In the genomic region with DNA sequence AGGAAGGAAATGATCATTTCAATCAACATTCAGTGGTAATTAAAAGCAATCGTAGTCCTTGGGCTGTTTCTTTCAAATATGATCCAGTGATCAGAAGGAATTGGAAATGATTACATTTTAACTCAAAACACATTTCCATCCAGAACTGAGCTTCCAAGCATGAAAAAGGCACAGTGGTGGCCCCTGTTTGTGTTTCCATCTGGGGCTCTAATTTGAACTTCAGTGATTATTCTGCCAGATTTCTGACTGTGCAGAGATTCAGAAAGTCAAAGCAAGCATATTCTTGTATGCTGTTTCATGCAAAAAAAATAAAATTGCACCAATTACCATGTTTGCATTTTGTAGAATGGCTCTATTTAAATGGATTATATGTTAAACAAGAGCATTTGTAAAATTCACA, we compare ENCODE assay signal across 24 cellular contexts.
"Had no signal": no experiment of that assay in that cellular context is flagged by ENCODE, and none has a peak within 500 bp of the region (broad histone marks: within the 10 kb centered on the region; RNA-seq: fewer than 3 reads in every experiment).

No MANE protein-coding gene starts in this region.

- H3K4me3 Mint-ChIP-seq: memory B cell; mesothelial cell of epicardium; naive B cell; natural killer cell treated with Interleukin-12 subunit alpha and Interleukin-12 subunit beta and Interleukin-15 and Interleukin-18, amount 100 ng/mL, for 72 hours; neural progenitor cell; stimulated activated naive B cell treated with anti-CD40 and anti-IgM and Interleukin-4, amounts not matched to agents 10 μg/mL and 1 μg/mL and 100 μg/mL, for 72 hours had no signal

- H3K4me3 ChIP-seq: coronary artery, esophagus squamous epithelium, gastrocnemius medialis, lung, mucosa of descending colon, neural progenitor cell, right lobe of liver, stomach, thyroid gland, vagina had no signal

- H3K27me3 ChIP-seq: esophagus squamous epithelium, gastrocnemius medialis, neural progenitor cell, right lobe of liver, stomach, thyroid gland, vagina had no signal

- H3K4me1 Mint-ChIP-seq: naive B cell; neural progenitor cell; stimulated activated naive B cell treated with anti-CD40 and anti-IgM and Interleukin-4, amounts not matched to agents 10 μg/mL and 1 μg/mL and 100 μg/mL, for 72 hours had no signal

- H3K4me1 ChIP-seq: esophagus squamous epithelium, gastrocnemius medialis, parathyroid adenoma, right lobe of liver, stomach, thyroid gland, vagina had no signal

- H3K36me3 ChIP-seq: esophagus squamous epithelium, gastrocnemius medialis, neural progenitor cell, right lobe of liver, stomach, thyroid gland, vagina had no signal

- H3K4me2 ChIP-seq: neural progenitor cell had no signal

- H2AFZ ChIP-seq: parathyroid adenoma had no signal

- ATAC-seq: gastrocnemius medialis; mucosa of descending colon; natural killer cell treated with Interleukin-12 subunit alpha and Interleukin-12 subunit beta and Interleukin-15 and Interleukin-18, amount 100 ng/mL, for 72 hours; right lobe of liver; stimulated activated naive B cell treated with anti-CD40 and anti-IgM and Interleukin-4, amounts not matched to agents 10 μg/mL and 1 μg/mL and 100 μg/mL, for 72 hours had no signal

- H3K36me3 Mint-ChIP-seq: memory B cell; natural killer cell treated with Interleukin-12 subunit alpha and Interleukin-12 subunit beta and Interleukin-15 and Interleukin-18, amount 100 ng/mL, for 72 hours had no signal

- H3K27me3 Mint-ChIP-seq: memory B cell; naive B cell; natural killer cell treated with Interleukin-12 subunit alpha and Interleukin-12 subunit beta and Interleukin-15 and Interleukin-18, amount 100 ng/mL, for 72 hours; progenitor cell of endocrine pancreas; stimulated activated naive B cell treated with anti-CD40 and anti-IgM and Interleukin-4, amounts not matched to agents 10 μg/mL and 1 μg/mL and 100 μg/mL, for 72 hours had no signal

- DNase-seq: dermis blood vessel endothelial cell; effector memory CD4-positive, alpha-beta T cell; erythroblast; esophagus squamous epithelium; foreskin fibroblast; gastrocnemius medialis; head of caudate nucleus; mucosa of descending colon; naive B cell; right lobe of liver; stimulated activated CD4-positive, alpha-beta T cell treated with anti-CD3 and anti-CD28 coated beads, Interleukin-4, amount 100 ng/mL, for 4 hours; stimulated activated naive B cell treated with anti-CD40 and anti-IgM and Interleukin-4, amounts not matched to agents 10 μg/mL and 1 μg/mL and 100 μg/mL, for 72 hours; stomach; thyroid gland; trophoblast cell had no signal

- H3K9me3 ChIP-seq: gastrocnemius medialis, right lobe of liver, thyroid gland had no signal

- H3K9ac ChIP-seq: neural progenitor cell, parathyroid adenoma had no signal

- H3K27ac ChIP-seq: coronary artery, esophagus squamous epithelium, gastrocnemius medialis, neural progenitor cell, parathyroid adenoma, right lobe of liver, stomach, thyroid gland, vagina had no signal

- H3K27ac Mint-ChIP-seq: memory B cell; mesothelial cell of epicardium; naive B cell; natural killer cell treated with Interleukin-12 subunit alpha and Interleukin-12 subunit beta and Interleukin-15 and Interleukin-18, amount 100 ng/mL, for 72 hours; neural progenitor cell; progenitor cell of endocrine pancreas; stimulated activated naive B cell treated with anti-CD40 and anti-IgM and Interleukin-4, amounts not matched to agents 10 μg/mL and 1 μg/mL and 100 μg/mL, for 72 hours had no signal

- H3K79me2 ChIP-seq: parathyroid adenoma had no signal
